Comparison of ENCODE assay signal across 8 cellular contexts in genomic region chr21:44013380-44014088, GRCh38. TPM values are rescaled to one million over a fixed set of nuclear protein-coding genes. Genes with fewer than 3 reads are reported as not detected.
DNase-seq lines count a peak whose midpoint lies in the region; ATAC-seq lines count a peak whose summit lies in the region.

No MANE protein-coding gene starts in this region.

- H3K27ac ChIP-seq in SK-N-MC (peak overlapping the region; percentile 82), caudate nucleus (ENCODE audit: low read depth, low read length) (peak overlapping the region; percentile 58), substantia nigra (ENCODE audit: low read depth, low read length, poor library complexity, severe bottlenecking) (peak overlapping the region; percentile 95)

- H3K4me3 ChIP-seq in SK-N-MC: peak overlapping the region; percentile 92

- peak overlapping the region; percentile 75 for H3K9ac ChIP-seq in SK-N-MC (ENCODE audit: insufficient read length)

- DNase-seq in activated T-cell treated with anti-CD3 and anti-CD28 coated beads for 24 hours (ENCODE audit: low read depth): peak; percentile 41
- no peak for DNase-seq in activated T-cell treated with anti-CD3 and anti-CD28 coated beads for 4 hours
- no peak for DNase-seq in SK-N-MC (ENCODE audit: low read depth, low spot score)
- no peak for DNase-seq in caudate nucleus (lab: John Stamatoyannopoulos, UW)
- DNase-seq in lung microvascular endothelial cell (ENCODE audit: low read depth in 2 of 2): peak; percentile 45 to 62
- no peak for DNase-seq in substantia nigra (lab: John Stamatoyannopoulos, UW)
- DNase-seq in Ammon's horn (ENCODE audit: low spot score): no peak

- H3K36me3 ChIP-seq in SK-N-MC (ENCODE audit: insufficient read depth, low read length): no peaks in the 10 kb centered on the region

- ATAC-seq in HG02870 (IDR thresholded peaks at IDR 0.05; ENCODE audit: unreplicated experiment): no peak

- no peaks in the 10 kb centered on the region for H3K9me3 ChIP-seq in SK-N-MC (ENCODE audit: low read depth, low read length)

RNA-seq across cellular contexts. Expression of gene TRAPPC10, which starts 1.4 kb away (rescaled TPM):
- 14.6 and 26.4 TPM in 2 replicates for total RNA-seq in lung microvascular endothelial cell

Comparison
In these comparisons a context has a peak if more than half of its experiments do, and no peak if none do; other contexts are left out.
1. DNase-seq: peak in activated T-cell treated with anti-CD3 and anti-CD28 coated beads for 24 hours (single experiment) and lung microvascular endothelial cell (2 of 2); none in activated T-cell treated with anti-CD3 and anti-CD28 coated beads for 4 hours (single experiment), SK-N-MC (single experiment), caudate nucleus (0 of 61), substantia nigra (0 of 49) and Ammon's horn (single experiment).
2. Peak in every context shown above with its lines, with median percentiles within 50 percentile points of each other: H3K27ac ChIP-seq.